1 cellular context compared by ENCODE assay signal in genomic region chr1:32221980-32222751, GRCh38.
TF ChIP-seq lines count a peak whose summit lies in the region.

EIF3I (plus strand) TSS chr1:32222407; CDS start chr1:32222442, 35 bp downstream.
TMEM234 (minus strand) TSS chr1:32222353; CDS start chr1:32222322, 31 bp downstream.

TF ChIP-seq in H1, 55 proteins besides CTCF, POLR2A, EP300 and RAD21:
- TF ChIP-seq KDM5A (IDR thresholded peaks at IDR 0.05; ENCODE audit: low read length): 0 out of 2 replicates have a peak, but pooled peaks have one; percentile 4
- TF ChIP-seq ASH2L (IDR thresholded peaks at IDR 0.05; ENCODE audit: low read length): peak; percentile 39
- no peak for TF ChIP-seq MAFK (IDR thresholded peaks at IDR 0.05; ENCODE audit: low read depth, low read length)
- TF ChIP-seq SIN3A (conservative IDR thresholded peaks at IDR 0.05 in 1 of 2, IDR thresholded peaks at IDR 0.05 in 1 of 2; ENCODE audit: low read depth in 1 of 2, low read length in 2 of 2): peak; percentile 78 to 90; a peak in 1 of 4 replicates
- peak; percentile 93 for TF ChIP-seq CREB1 (IDR thresholded peaks at IDR 0.05)
- TF ChIP-seq PHF8 (conservative IDR thresholded peaks at IDR 0.05; ENCODE audit: low read depth, low read length): peak; percentile 78
- TF ChIP-seq HDAC2 (IDR thresholded peaks at IDR 0.05; ENCODE audit: borderline replicate concordance in 1 of 2, low read depth in 2 of 2, low read length in 2 of 2): peak in 1 of 2 experiments; percentile 87; a peak in 1 of 4 replicates
- TF ChIP-seq JUND (IDR thresholded peaks at IDR 0.05; ENCODE audit: low read length): peak; percentile 65; the same call in 1 of the 2 replicates
- 0 out of 2 replicates have a peak, but pooled peaks have one; percentile 76 for TF ChIP-seq SP4 (IDR thresholded peaks at IDR 0.05; ENCODE audit: low read length)
- TF ChIP-seq SRF (IDR thresholded peaks at IDR 0.05; ENCODE audit: low read depth, low read length): no peak
- 0 out of 2 replicates have a peak, but pooled peaks have one; percentile 19 for TF ChIP-seq MAX (IDR thresholded peaks at IDR 0.05)
- TF ChIP-seq EGR1 (IDR thresholded peaks at IDR 0.05; ENCODE audit: borderline replicate concordance, low read depth, low read length): peak; percentile 51; the same call in 1 of the 2 replicates
- TF ChIP-seq TBP (IDR thresholded peaks at IDR 0.05; ENCODE audit: low read depth, low read length): peak; percentile 78
- peak; percentile 56; the same call in 1 of the 2 replicates for TF ChIP-seq YY1 (IDR thresholded peaks at IDR 0.05; ENCODE audit: low read depth, low read length)
- peak; percentile 59 for TF ChIP-seq POLR2AphosphoS5 (IDR thresholded peaks at IDR 0.05; ENCODE audit: low read depth, low read length)
- peak; percentile 57; the same call in 1 of the 2 replicates for TF ChIP-seq TAF1 (IDR thresholded peaks at IDR 0.05; ENCODE audit: low read depth, low read length)
- peak; percentile 61; the same call in 1 of the 2 replicates for TF ChIP-seq GTF2F1 (IDR thresholded peaks at IDR 0.05; ENCODE audit: borderline replicate concordance, low read depth, low read length)
- TF ChIP-seq RBBP5 (IDR thresholded peaks at IDR 0.05; ENCODE audit: borderline replicate concordance, low read depth, low read length): no peak
- TF ChIP-seq CHD1 (IDR thresholded peaks at IDR 0.05; ENCODE audit: low read depth, low read length): no peak
- peak; percentile 60; the same call in 1 of the 2 replicates for TF ChIP-seq SP1 (IDR thresholded peaks at IDR 0.05; ENCODE audit: low read depth, low read length)
- TF ChIP-seq GABPA (IDR thresholded peaks at IDR 0.05; ENCODE audit: borderline replicate concordance, insufficient read depth, low read length): peak; percentile 91
- TF ChIP-seq FOSL1 (IDR thresholded peaks at IDR 0.05; ENCODE audit: insufficient read depth, low read depth, low read length): no peak
